ENCODE assay signal across 8 cellular contexts in genomic region chr14:56487090-56487667, GRCh38.
DNase-seq lines count a peak whose midpoint lies in the region; ATAC-seq and TF ChIP-seq lines count a peak whose summit lies in the region.

No MANE protein-coding gene starts in this region.

- H3K9me3 ChIP-seq in OCI-LY7 (ENCODE audit: low read length) (no peaks in the 10 kb centered on the region), fibroblast of lung (ENCODE audit: control insufficient read depth, insufficient read depth, low read depth, low read length) (no peaks in the 10 kb centered on the region), smooth muscle cell (replicated peaks; ENCODE audit: low read depth) (no peaks in the 10 kb centered on the region)

- H3K4me1 ChIP-seq in OCI-LY7 (ENCODE audit: insufficient read depth, low read length, poor library complexity, severe bottlenecking) (no peaks in the 10 kb centered on the region), fibroblast of lung (ENCODE audit: control insufficient read depth, extremely low read depth, insufficient read depth, low read length) (no peaks in the 10 kb centered on the region), smooth muscle cell (ENCODE audit: low read depth) (peaks cover 6% of the 10 kb centered on the region)

- no peaks in the 10 kb centered on the region for H3F3A ChIP-seq in smooth muscle cell (ENCODE audit: low read depth)

- H3K9ac ChIP-seq in fibroblast of lung (ENCODE audit: insufficient read depth, low read length) (no peak overlapping the region), smooth muscle cell (ENCODE audit: low read depth) (no peak overlapping the region)

- no peak overlapping the region for H3K4me2 ChIP-seq in OCI-LY7 (ENCODE audit: low read length)
- no peak overlapping the region for H3K4me2 ChIP-seq in fibroblast of lung (ENCODE audit: extremely low read depth, insufficient read depth, low read length)
- no peak overlapping the region for H3K4me2 ChIP-seq in smooth muscle cell

- H3K79me2 ChIP-seq in OCI-LY7 (ENCODE audit: insufficient read depth, low read depth, low read length) = no peaks in the 10 kb centered on the region
- no peaks in the 10 kb centered on the region for H3K79me2 ChIP-seq in fibroblast of lung (ENCODE audit: control insufficient read depth, insufficient read depth, low read length)
- no peaks in the 10 kb centered on the region for H3K79me2 ChIP-seq in smooth muscle cell (ENCODE audit: low read depth)

- ATAC-seq in GM21360 (IDR thresholded peaks at IDR 0.05; ENCODE audit: unreplicated experiment) (no peak), HG03442 (IDR thresholded peaks at IDR 0.05; ENCODE audit: unreplicated experiment) (no peak)
- ATAC-seq in activated CD4-positive, CD25-positive, alpha-beta regulatory T cell treated with anti-CD3 and anti-CD28 coated beads, Interleukin-2, amount 50 U/mL, for 24 hours = no peak

- peak; percentile 60 for DNase-seq in DMS 273 (lab: John Stamatoyannopoulos, UW; ENCODE audit: unreplicated experiment)
- no peak for DNase-seq in DMS 273 treated with DMSO at 0.1 percent for 48 hours (lab: John Stamatoyannopoulos, UW)
- DNase-seq in OCI-LY7 (ENCODE audit: low spot score) = no peak
- DNase-seq in fibroblast of lung (ENCODE audit: low read depth in 2 of 2) = peak; percentile 22 to 56
- no peak for DNase-seq in smooth muscle cell (lab: John Stamatoyannopoulos, UW; ENCODE audit: unreplicated experiment)

- H3K36me3 ChIP-seq in OCI-LY7 (ENCODE audit: insufficient read depth, low read length) = no peaks in the 10 kb centered on the region
- H3K36me3 ChIP-seq in fibroblast of lung (ENCODE audit: control insufficient read depth, insufficient read depth, low read length) = no peaks in the 10 kb centered on the region
- H3K36me3 ChIP-seq in smooth muscle cell (ENCODE audit: low read depth) = no peaks in the 10 kb centered on the region

- H4K20me1 ChIP-seq in OCI-LY7 (ENCODE audit: insufficient read depth, low read length) = no peaks in the 10 kb centered on the region; the same call in 1 of the 2 replicates
- no peaks in the 10 kb centered on the region for H4K20me1 ChIP-seq in fibroblast of lung (ENCODE audit: control insufficient read depth, extremely low read depth, insufficient read depth, low read length)
- H4K20me1 ChIP-seq in smooth muscle cell (ENCODE audit: low read depth) = no peaks in the 10 kb centered on the region

- no peak overlapping the region for H3K27ac ChIP-seq in OCI-LY7 (ENCODE audit: low read depth, low read length, poor library complexity, severe bottlenecking)
- H3K27ac ChIP-seq in fibroblast of lung (ENCODE audit: insufficient read depth, low read length) = no peak overlapping the region
- no peak overlapping the region for H3K27ac ChIP-seq in smooth muscle cell (ENCODE audit: low read depth)

- no peaks in the 10 kb centered on the region for H3K9me2 ChIP-seq in OCI-LY7 (ENCODE audit: insufficient read depth, low read length)

- TF ChIP-seq CTCF in OCI-LY7 (conservative IDR thresholded peaks at IDR 0.05; ENCODE audit: low read length) = peak; percentile 69
- peak; percentile 52 to 65 for TF ChIP-seq CTCF in fibroblast of lung (conservative IDR thresholded peaks at IDR 0.05 in 1 of 2, IDR thresholded peaks at IDR 0.05 in 1 of 2; ENCODE audit: low read depth in 1 of 2, low read length in 2 of 2)
- TF ChIP-seq CTCF in smooth muscle cell (IDR thresholded peaks at IDR 0.05; ENCODE audit: borderline replicate concordance, insufficient read depth, poor library complexity, severe bottlenecking) = peak; percentile 53

- 56% methylated on average over 4 of the region's 4 CpGs for WGBS in smooth muscle cell (ENCODE audit: low lambda C conversion rate)

- intact Hi-C loops in OCI-LY7 (cut with micrococcal nuclease; ENCODE audit: unreplicated experiment) = no loop called here

- no TSS peak for BruUV-seq in OCI-LY7 (replicated peaks; lab: Mats Ljungman, UMichigan)

- H3K4me3 ChIP-seq in OCI-LY7 (ENCODE audit: low read depth, low read length, poor library complexity, severe bottlenecking) (no peak overlapping the region), fibroblast of lung (replicated peaks in 1 of 4; ENCODE audit: control extremely low read depth in 1 of 4, insufficient read depth in 1 of 4, low read depth in 3 of 4, low read length in 4 of 4) (no peak overlapping the region), smooth muscle cell (no peak overlapping the region)

- H3K27me3 ChIP-seq in fibroblast of lung (ENCODE audit: control insufficient read depth, insufficient read depth, low read length) (no peaks in the 10 kb centered on the region), smooth muscle cell (ENCODE audit: low read depth) (no peaks in the 10 kb centered on the region)

- POLR2A ChIA-PET in OCI-LY7 (lab: Charles Lee) = no interaction called here

- CTCF ChIA-PET in OCI-LY7 (lab: Charles Lee; ENCODE audit: unreplicated experiment) = interaction anchor here (0.5 to 0.6 kb wide), 2 partner anchors 14 to 836 kb away, joined by 3 read pairs; no protein-coding TSS in a partner anchor

- H2AFZ ChIP-seq in OCI-LY7 (ENCODE audit: low read length) = no peak overlapping the region
- no peak overlapping the region for H2AFZ ChIP-seq in fibroblast of lung (ENCODE audit: low read length)
- H2AFZ ChIP-seq in smooth muscle cell (ENCODE audit: low read depth) = no peak overlapping the region

Comparison
In these comparisons a context has a peak if more than half of its experiments do, and no peak if none do; other contexts are left out.
1. DNase-seq: peak in DMS 273 (single experiment) and fibroblast of lung (2 of 2); none in DMS 273 treated with DMSO at 0.1 percent for 48 hours (single experiment), OCI-LY7 (single experiment) and smooth muscle cell (single experiment).
2. Peak in every context shown above with its lines, with median percentiles within 50 percentile points of each other: CTCF ChIP-seq.